In genomic region chr7:43721193-43721806, GRCh38 we compare ENCODE assay signal across 8 cellular contexts. TPM values are rescaled to one million over a fixed set of nuclear protein-coding genes. Genes with fewer than 3 reads are reported as not detected.
DNase-seq lines count a peak whose midpoint lies in the region; ATAC-seq, FAIRE-seq and TF ChIP-seq lines count a peak whose summit lies in the region.

No MANE protein-coding gene starts in this region.

- in situ Hi-C loops in Caki2 (cut with HindIII; ENCODE audit: low pct_unique_long_range_greater_than_20kb, low sequenced_read_pairs): no loop called here

- H3K27me3 Mint-ChIP-seq in activated naive CD8-positive, alpha-beta T cell treated with anti-CD3 and anti-CD28 coated beads, Interleukin-2, amount 50 U/mL, for 24 hours: no peaks in the 10 kb centered on the region
- H3K27me3 Mint-ChIP-seq in activated T-helper 1 cell treated with anti-CD3 and anti-CD28 coated beads, Interleukin-12 subunit alpha, Interleukin-12 subunit beta, Interleukin-2, Interleukin-4 antibody, amounts not matched to agents 30 ng/mL and 10 ng/mL and 1 ng/mL, durations not matched to agents 14 hours and 24 hours and 36 hours (ENCODE audit: insufficient read depth): no peaks in the 10 kb centered on the region

- H3K4me3 Mint-ChIP-seq in activated naive CD8-positive, alpha-beta T cell treated with anti-CD3 and anti-CD28 coated beads, Interleukin-2, amount 50 U/mL, for 24 hours: no peak overlapping the region
- H3K4me3 Mint-ChIP-seq in activated T-helper 1 cell treated with anti-CD3 and anti-CD28 coated beads, Interleukin-12 subunit alpha, Interleukin-12 subunit beta, Interleukin-2, Interleukin-4 antibody, amounts not matched to agents 30 ng/mL and 10 ng/mL and 1 ng/mL, durations not matched to agents 14 hours and 24 hours and 36 hours: no peak overlapping the region

- peaks cover 53% of the 10 kb centered on the region for H3K4me1 Mint-ChIP-seq in activated naive CD8-positive, alpha-beta T cell treated with anti-CD3 and anti-CD28 coated beads, Interleukin-2, amount 50 U/mL, for 24 hours
- peaks cover 27% of the 10 kb centered on the region for H3K4me1 Mint-ChIP-seq in activated T-helper 1 cell treated with anti-CD3 and anti-CD28 coated beads, Interleukin-12 subunit alpha, Interleukin-12 subunit beta, Interleukin-2, Interleukin-4 antibody, amounts not matched to agents 30 ng/mL and 10 ng/mL and 1 ng/mL, durations not matched to agents 14 hours and 24 hours and 36 hours (ENCODE audit: low read depth)

- H3K9me3 ChIP-seq in RWPE2 (ENCODE audit: severe bottlenecking) (no peaks in the 10 kb centered on the region), psoas muscle (no peaks in the 10 kb centered on the region)

- H3K27ac ChIP-seq in RWPE2 (ENCODE audit: poor library complexity, severe bottlenecking): no peak overlapping the region
- no peak overlapping the region for H3K27ac ChIP-seq in psoas muscle

- H3K36me3 ChIP-seq in RWPE2 (ENCODE audit: low read depth) (peaks cover 12% of the 10 kb centered on the region), psoas muscle (ENCODE audit: insufficient read depth in 1 of 2, low read depth in 1 of 2) (no peaks in the 10 kb centered on the region)

- H3K27me3 ChIP-seq in RWPE2 (ENCODE audit: insufficient read depth, poor library complexity, severe bottlenecking) (no peaks in the 10 kb centered on the region), psoas muscle (ENCODE audit: insufficient read depth in 3 of 3, low read length in 2 of 3) (no peaks in the 10 kb centered on the region)

- H3K9me3 Mint-ChIP-seq in activated naive CD8-positive, alpha-beta T cell treated with anti-CD3 and anti-CD28 coated beads, Interleukin-2, amount 50 U/mL, for 24 hours: no peaks in the 10 kb centered on the region
- no peaks in the 10 kb centered on the region for H3K9me3 Mint-ChIP-seq in activated T-helper 1 cell treated with anti-CD3 and anti-CD28 coated beads, Interleukin-12 subunit alpha, Interleukin-12 subunit beta, Interleukin-2, Interleukin-4 antibody, amounts not matched to agents 30 ng/mL and 10 ng/mL and 1 ng/mL, durations not matched to agents 14 hours and 24 hours and 36 hours

- peak; percentile 24 for DNase-seq in Caki2 (ENCODE audit: low read depth)
- peak; percentile 35 for DNase-seq in HTR-8/SVneo (ENCODE audit: insufficient read length, low spot score)
- no peak for DNase-seq in RWPE2 (ENCODE audit: low spot score)
- peak; percentile 37 for DNase-seq in fibroblast of gingiva (ENCODE audit: low read depth)
- no peak for DNase-seq in psoas muscle
- DNase-seq in activated naive CD8-positive, alpha-beta T cell treated with anti-CD3 and anti-CD28 coated beads, Interleukin-2, amount 50 U/mL, for 24 hours: no peak
- no peak for DNase-seq in activated T-helper 1 cell treated with anti-CD3 and anti-CD28 coated beads, Interleukin-12 subunit alpha, Interleukin-12 subunit beta, Interleukin-2, Interleukin-4 antibody, amounts not matched to agents 30 ng/mL and 10 ng/mL and 1 ng/mL, durations not matched to agents 14 hours and 24 hours and 36 hours (ENCODE audit: low spot score)

- TF ChIP-seq CTCF in RWPE2 (IDR thresholded peaks at IDR 0.05; ENCODE audit: poor library complexity, severe bottlenecking): peak; percentile 85
- TF ChIP-seq CTCF in psoas muscle (IDR thresholded peaks at IDR 0.05): peak; percentile 74

- no peak for FAIRE-seq in HTR-8/SVneo (lab: Jason Lieb, UNC)

- ATAC-seq in RWPE2 (ENCODE audit: low read depth) (no peak), psoas muscle (peak in 1 of 4 donors; percentile 49), HG02642 (IDR thresholded peaks at IDR 0.05; ENCODE audit: poor library complexity, unreplicated experiment) (no peak)
- no peak for ATAC-seq in activated naive CD8-positive, alpha-beta T cell treated with anti-CD3 and anti-CD28 coated beads, Interleukin-2, amount 50 U/mL, for 24 hours

- H3K4me1 ChIP-seq in RWPE2 (ENCODE audit: insufficient read depth, poor library complexity, severe bottlenecking): peaks cover 10% of the 10 kb centered on the region
- H3K4me1 ChIP-seq in psoas muscle: peaks cover 30% of the 10 kb centered on the region

- H3K4me3 ChIP-seq in RWPE2 (ENCODE audit: severe bottlenecking) (no peak overlapping the region), psoas muscle (no peak overlapping the region)

- peaks cover 27% of the 10 kb centered on the region for H3K36me3 Mint-ChIP-seq in activated naive CD8-positive, alpha-beta T cell treated with anti-CD3 and anti-CD28 coated beads, Interleukin-2, amount 50 U/mL, for 24 hours (ENCODE audit: low read depth)
- peaks cover 19% of the 10 kb centered on the region for H3K36me3 Mint-ChIP-seq in activated T-helper 1 cell treated with anti-CD3 and anti-CD28 coated beads, Interleukin-12 subunit alpha, Interleukin-12 subunit beta, Interleukin-2, Interleukin-4 antibody, amounts not matched to agents 30 ng/mL and 10 ng/mL and 1 ng/mL, durations not matched to agents 14 hours and 24 hours and 36 hours (ENCODE audit: low read depth)

- WGBS in psoas muscle, 3 donors: 36 to 41% (median 40%) methylated on average over 2 of the region's 2 CpGs

- no peak overlapping the region for H3K27ac Mint-ChIP-seq in activated naive CD8-positive, alpha-beta T cell treated with anti-CD3 and anti-CD28 coated beads, Interleukin-2, amount 50 U/mL, for 24 hours
- no peak overlapping the region for H3K27ac Mint-ChIP-seq in activated T-helper 1 cell treated with anti-CD3 and anti-CD28 coated beads, Interleukin-12 subunit alpha, Interleukin-12 subunit beta, Interleukin-2, Interleukin-4 antibody, amounts not matched to agents 30 ng/mL and 10 ng/mL and 1 ng/mL, durations not matched to agents 14 hours and 24 hours and 36 hours

- intact Hi-C loops in psoas muscle (cut with DNase I): loop anchor here (5.0 to 10.0 kb wide), 5 partner anchors 64 to 779 kb away; partner anchors contain the start of gene STK17A (in 1 of the 2)
- intact Hi-C loops in activated T-helper 1 cell treated with anti-CD3 and anti-CD28 coated beads, Interleukin-12 subunit alpha, Interleukin-12 subunit beta, Interleukin-2, Interleukin-4 antibody, amounts not matched to agents 30 ng/mL and 10 ng/mL and 1 ng/mL, durations not matched to agents 14 hours and 24 hours and 36 hours (cut with micrococcal nuclease): loop anchor here (1.0 to 10.0 kb wide), 7 partner anchors 21 to 460 kb away; partner anchors contain the start of gene UBE2D4

RNA-seq across cellular contexts. Expression of gene COA1, which starts 8.0 kb away (rescaled TPM):
- total RNA-seq in Caki2 (2014; rRNA removed; shearing (Covaris generic); ENCODE audit: low replicate concordance): 104 and 128 TPM in 2 replicates
- 10 to 100 TPM; 41.5 to 60.7 (median 53.9) TPM for total RNA-seq in psoas muscle
- polyA plus RNA-seq in psoas muscle: 10 to 100 TPM; 60.5 to 74.9 (median 74.6) TPM
- total RNA-seq in activated T-helper 1 cell treated with anti-CD3 and anti-CD28 coated beads, Interleukin-12 subunit alpha, Interleukin-12 subunit beta, Interleukin-2, Interleukin-4 antibody, amounts not matched to agents 30 ng/mL and 10 ng/mL and 1 ng/mL, durations not matched to agents 14 hours and 24 hours and 36 hours: 81.7 and 88.6 TPM in 2 replicates

RNA-seq across cellular contexts. Expression of gene BLVRA, which starts 37.2 kb away (rescaled TPM):
- total RNA-seq in Caki2 (2014; rRNA removed; shearing (Covaris generic); ENCODE audit: low replicate concordance): 98.2 and 131 TPM in 2 replicates
- total RNA-seq in psoas muscle: 10 to 100 TPM; 35.8 to 50.9 (median 40.2) TPM
- polyA plus RNA-seq in psoas muscle: 10 to 100 TPM; 36.1 to 52.9 (median 49.7) TPM
- 48.1 and 52.9 TPM in 2 replicates for total RNA-seq in activated T-helper 1 cell treated with anti-CD3 and anti-CD28 coated beads, Interleukin-12 subunit alpha, Interleukin-12 subunit beta, Interleukin-2, Interleukin-4 antibody, amounts not matched to agents 30 ng/mL and 10 ng/mL and 1 ng/mL, durations not matched to agents 14 hours and 24 hours and 36 hours

Comparison
In these comparisons a context has a peak if more than half of its experiments do, and no peak if none do; other contexts are left out.
1. DNase-seq: peak in Caki2 (single experiment), HTR-8/SVneo (single experiment) and fibroblast of gingiva (single experiment); none in RWPE2 (single experiment), psoas muscle (0 of 2), activated naive CD8-positive, alpha-beta T cell treated with anti-CD3 and anti-CD28 coated beads, Interleukin-2, amount 50 U/mL, for 24 hours (single experiment) and activated T-helper 1 cell treated with anti-CD3 and anti-CD28 coated beads, Interleukin-12 subunit alpha, Interleukin-12 subunit beta, Interleukin-2, Interleukin-4 antibody, amounts not matched to agents 30 ng/mL and 10 ng/mL and 1 ng/mL, durations not matched to agents 14 hours and 24 hours and 36 hours (single experiment).